In genomic region chr7:129948877-129949291, GRCh38 we compare ENCODE assay signal across 8 cellular contexts. TPM values are rescaled to one million over a fixed set of nuclear protein-coding genes. Genes with fewer than 3 reads are reported as not detected.
A peak's percentile ranks its signal among the peaks of the same experiment; 100 is the strongest.
DNase-seq lines count a peak whose midpoint lies in the region; ATAC-seq, FAIRE-seq and TF ChIP-seq lines count a peak whose summit lies in the region.

No MANE protein-coding gene starts in this region.

- H3K4me2 ChIP-seq in smooth muscle cell, result peak overlapping the region; percentile 97

- under 1% methylated on average over 10 of the region's 10 CpGs for WGBS in smooth muscle cell (ENCODE audit: low lambda C conversion rate)

- H3K4me3 ChIP-seq in bronchial epithelial cell (ENCODE audit: low read depth, low read length) (peak overlapping the region; percentile 90), smooth muscle cell (peak overlapping the region; percentile 97)

- H3K4me1 ChIP-seq in smooth muscle cell (ENCODE audit: low read depth), result peaks cover 13% of the 10 kb centered on the region

- H3K27ac ChIP-seq in VCaP, result peak overlapping the region; percentile 97
- H3K27ac ChIP-seq in smooth muscle cell (ENCODE audit: low read depth), result peak overlapping the region; percentile 94

- in situ Hi-C loops in GM13976 (cut with MboI; ENCODE audit: low sequenced_read_pairs, unreplicated experiment), result no loop called here

- H4K20me1 ChIP-seq in smooth muscle cell (ENCODE audit: low read depth), result peaks cover 79% of the 10 kb centered on the region

- H3K9me3 ChIP-seq in smooth muscle cell (replicated peaks; ENCODE audit: low read depth), result no peaks in the 10 kb centered on the region

- peaks cover 80% of the 10 kb centered on the region for H3K79me2 ChIP-seq in smooth muscle cell (ENCODE audit: low read depth)

- H3K36me3 ChIP-seq in bronchial epithelial cell (ENCODE audit: control insufficient read depth, insufficient read depth, low read length) (no peaks in the 10 kb centered on the region), smooth muscle cell (ENCODE audit: low read depth) (no peaks in the 10 kb centered on the region)

- H2AFZ ChIP-seq in smooth muscle cell (ENCODE audit: low read depth), result no peak overlapping the region

- peak overlapping the region; percentile 98 for H3K9ac ChIP-seq in smooth muscle cell (ENCODE audit: low read depth)

- DNase-seq in GM13976 (ENCODE audit: low spot score), result peak; percentile 83
- peak; percentile 97 for DNase-seq in NCI-H2029 (lab: John Stamatoyannopoulos, UW)
- peak; percentile 90 for DNase-seq in bronchial epithelial cell (ENCODE audit: low read depth)
- DNase-seq in iPS-NIHi7 (ENCODE audit: extremely low spot score), result peak; percentile 91
- peak; percentile 31 for DNase-seq in smooth muscle cell (lab: John Stamatoyannopoulos, UW; ENCODE audit: unreplicated experiment)
- DNase-seq in NCI-H446 (lab: John Stamatoyannopoulos, UW), result no peak

- H3K27me3 ChIP-seq in bronchial epithelial cell (ENCODE audit: control insufficient read depth, insufficient read depth, low read length), result no peaks in the 10 kb centered on the region
- no peaks in the 10 kb centered on the region for H3K27me3 ChIP-seq in smooth muscle cell (ENCODE audit: low read depth)

- peak; percentile 50 for ATAC-seq in HG02852 (IDR thresholded peaks at IDR 0.05; ENCODE audit: unreplicated experiment)

- TF ChIP-seq CTCF in GM13976 (IDR thresholded peaks at IDR 0.05; ENCODE audit: borderline replicate concordance, control extremely low read depth, extremely low read depth, insufficient read depth, missing control alignments), result no peak
- TF ChIP-seq CTCF in VCaP (conservative IDR thresholded peaks at IDR 0.05), result no peak
- TF ChIP-seq CTCF in bronchial epithelial cell (IDR thresholded peaks at IDR 0.05; ENCODE audit: insufficient read depth, low read length, severe bottlenecking), result peak; percentile 7
- TF ChIP-seq CTCF in smooth muscle cell (IDR thresholded peaks at IDR 0.05; ENCODE audit: borderline replicate concordance, insufficient read depth, poor library complexity, severe bottlenecking), result no peak

- H3F3A ChIP-seq in smooth muscle cell (ENCODE audit: low read depth), result peaks cover 16% of the 10 kb centered on the region

- FAIRE-seq in bronchial epithelial cell (lab: Jason Lieb, UNC), result no peak

RNA-seq across cellular contexts. Expression of gene UBE2H, which starts 3.9 kb away (rescaled TPM):
- total RNA-seq in bronchial epithelial cell (50.0 and 84.2 TPM in 2 replicates), smooth muscle cell (74.5 and 94.5 TPM in 2 replicates)
- 66.1 and 87.8 TPM in 2 replicates for polyA plus RNA-seq in smooth muscle cell

Comparison
In these comparisons a context has a peak if more than half of its experiments do, and no peak if none do; other contexts are left out.
1. DNase-seq: peak in GM13976 (single experiment), NCI-H2029 (single experiment), bronchial epithelial cell (single experiment), iPS-NIHi7 (single experiment) and smooth muscle cell (single experiment); none in NCI-H446 (0 of 2).